In genomic region chr12:117370000-117370399, GRCh38 we compare ENCODE assay signal across 3 cellular contexts. TPM values are rescaled to one million over a fixed set of nuclear protein-coding genes. Genes with fewer than 3 reads are reported as not detected.
"Had no signal": no experiment of that assay in that cellular context is flagged by ENCODE, and none has a peak within 500 bp of the region (broad histone marks: within the 10 kb centered on the region; RNA-seq: fewer than 3 reads in every experiment).

No MANE protein-coding gene starts in this region.

RNA-seq across cellular contexts. Expression of gene NOS1, which starts 8.6 kb away (rescaled TPM):
- total RNA-seq: LHCN-M2, M059J, MCF 10A had no signal
